1 cellular context compared by ENCODE assay signal in genomic region chr9:5626727-5627634, GRCh38.
A peak's percentile ranks its signal among the peaks of the same experiment; 100 is the strongest.
TF ChIP-seq lines count a peak whose summit lies in the region.

No MANE protein-coding gene starts in this region.

TF ChIP-seq in K562, 482 proteins besides CTCF, POLR2A, EP300 and RAD21 (continued from another document):
- TF ChIP-seq VEZF1 (CRISPR knock-in tag; IDR thresholded peaks at IDR 0.05) (0 out of 2 replicates have a peak, but pooled peaks have one; percentile 32), RBM22 (IDR thresholded peaks at IDR 0.05; ENCODE audit: low read depth, low read length, poor library complexity, severe bottlenecking) (no peak), JUND (IDR thresholded peaks at IDR 0.05; ENCODE audit: borderline replicate concordance, low read depth, low read length) (no peak), JUND (tag; IDR thresholded peaks at IDR 0.05; ENCODE audit: borderline replicate concordance, low read depth, low read length) (peak; percentile 36), FOSL1 (tag; conservative IDR thresholded peaks at IDR 0.05) (0 out of 2 replicates have a peak, but pooled peaks have one; percentile 30), EP400 (IDR thresholded peaks at IDR 0.05) (peak; percentile 31; the same call in 1 of the 2 replicates), YY1 (IDR thresholded peaks at IDR 0.05; ENCODE audit: borderline replicate concordance in 1 of 3, control insufficient read depth in 1 of 3, extremely low read depth in 1 of 3, insufficient read depth in 3 of 3, insufficient read length in 1 of 3, insufficient replicate concordance in 2 of 3, low read depth in 1 of 3, low read length in 2 of 3) (peak in 1 of 3 experiments; percentile 35), TFAP4 (CRISPR knock-in tag; IDR thresholded peaks at IDR 0.05; ENCODE audit: borderline replicate concordance) (peak; percentile 40; the same call in 1 of the 2 replicates), ZNF77 (CRISPR knock-in tag; IDR thresholded peaks at IDR 0.05) (no peak), SMARCA4 (IDR thresholded peaks at IDR 0.05) (peak; percentile 55; the same call in 1 of the 2 replicates), BACH1 (tag; IDR thresholded peaks at IDR 0.05) (0 out of 2 replicates have a peak, but pooled peaks have one; percentile 47), ZNF780A (CRISPR knock-in tag; IDR thresholded peaks at IDR 0.05) (no peak), RBBP5 (IDR thresholded peaks at IDR 0.05; ENCODE audit: borderline replicate concordance, insufficient read depth, low read length, poor library complexity, severe bottlenecking) (no peak), PPARD (CRISPR knock-in tag; IDR thresholded peaks at IDR 0.05) (no peak), ZNF140 (CRISPR knock-in tag; IDR thresholded peaks at IDR 0.05) (no peak), ZNF277 (CRISPR knock-in tag; IDR thresholded peaks at IDR 0.05; ENCODE audit: borderline replicate concordance) (no peak), KDM4B (IDR thresholded peaks at IDR 0.05; ENCODE audit: borderline replicate concordance in 2 of 2, low read depth in 1 of 2) (no peak), PBX2 (CRISPR knock-in tag; IDR thresholded peaks at IDR 0.05; ENCODE audit: low read depth) (no peak), PBX2 (tag; conservative IDR thresholded peaks at IDR 0.05; ENCODE audit: low read depth) (0 out of 2 replicates have a peak, but pooled peaks have one; percentile 14), DPF2 (IDR thresholded peaks at IDR 0.05) (peak; percentile 78), ZNF146 (CRISPR knock-in tag; IDR thresholded peaks at IDR 0.05; ENCODE audit: unreplicated experiment) (no peak), MNT (conservative IDR thresholded peaks at IDR 0.05) (peak in 1 of 2 experiments; percentile 40; a peak in 1 of 4 replicates), KAT8 (IDR thresholded peaks at IDR 0.05; ENCODE audit: low read depth) (0 out of 2 replicates have a peak, but pooled peaks have one; percentile 36), TAF15 (IDR thresholded peaks at IDR 0.05; ENCODE audit: low read depth, low read length) (no peak), ATF4 (CRISPR knock-in tag; IDR thresholded peaks at IDR 0.05) (peak; percentile 88), RBM15 (IDR thresholded peaks at IDR 0.05; ENCODE audit: insufficient read depth, low read length) (no peak), MTA1 (IDR thresholded peaks at IDR 0.05; ENCODE audit: borderline replicate concordance) (no peak), CTBP1 (IDR thresholded peaks at IDR 0.05; ENCODE audit: borderline replicate concordance) (peak; percentile 29; the same call in 1 of the 2 replicates), ATF3 (IDR thresholded peaks at IDR 0.05) (peak; percentile 88), ATF3 (CRISPR knock-in tag; conservative IDR thresholded peaks at IDR 0.05) (no peak), SMARCE1 (IDR thresholded peaks at IDR 0.05) (peak; percentile 71; the same call in 1 of the 2 replicates), TRIM24 (IDR thresholded peaks at IDR 0.05) (peak in 1 of 2 experiments; percentile 49; a peak in 2 of 4 replicates), NCOR1 (IDR thresholded peaks at IDR 0.05) (0 out of 2 replicates have a peak, but pooled peaks have one; percentile 12), CEBPB (tag; IDR thresholded peaks at IDR 0.05) (peak; percentile 92), ZNF639 (CRISPR knock-in tag; conservative IDR thresholded peaks at IDR 0.05 in 1 of 2, IDR thresholded peaks at IDR 0.05 in 1 of 2) (0 out of 4 replicates have a peak, but pooled peaks of 1 of the 2 experiments have one; percentile 41), ZSCAN32 (CRISPR knock-in tag; IDR thresholded peaks at IDR 0.05) (peak; percentile 69; the same call in 1 of the 2 replicates), ATF7 (IDR thresholded peaks at IDR 0.05) (0 out of 2 replicates have a peak, but pooled peaks have one; percentile 47), MAFF (IDR thresholded peaks at IDR 0.05; ENCODE audit: low read length) (no peak), HDGF (IDR thresholded peaks at IDR 0.05) (no peak), ZNF24 (IDR thresholded peaks at IDR 0.05) (peak; percentile 17; the same call in 1 of the 2 replicates), POLR2H (tag; IDR thresholded peaks at IDR 0.05; ENCODE audit: low read depth) (peak; percentile 47), GATA2 (CRISPR knock-in tag; IDR thresholded peaks at IDR 0.05) (peak; percentile 48; the same call in 1 of the 2 replicates), ZNF592 (IDR thresholded peaks at IDR 0.05) (peak; percentile 45; the same call in 1 of the 2 replicates), RCOR1 (IDR thresholded peaks at IDR 0.05; ENCODE audit: borderline replicate concordance in 1 of 2, low read depth in 2 of 2, low read length in 2 of 2) (0 out of 4 replicates have a peak, but pooled peaks of 1 of the 2 experiments have one; percentile 32), SMARCC2 (IDR thresholded peaks at IDR 0.05; ENCODE audit: low read depth) (peak; percentile 37; the same call in 1 of the 2 replicates), TCF3 (CRISPR knock-in tag; IDR thresholded peaks at IDR 0.05) (0 out of 2 replicates have a peak, but pooled peaks have one; percentile 35), MEIS2 (IDR thresholded peaks at IDR 0.05; ENCODE audit: partially characterized antibody) (peak; percentile 49)
